Comparison of ENCODE assay signal across 10 cellular contexts in genomic region chr3:46846624-46847542, GRCh38. TPM values are rescaled to one million over a fixed set of nuclear protein-coding genes. Genes with fewer than 3 reads are reported as not detected.
DNase-seq lines count a peak whose midpoint lies in the region; ATAC-seq and FAIRE-seq lines count a peak whose summit lies in the region.
"Had no signal": no experiment of that assay in that cellular context is flagged by ENCODE, and none has a peak within 500 bp of the region (broad histone marks: within the 10 kb centered on the region; RNA-seq: fewer than 3 reads in every experiment).

No MANE protein-coding gene starts in this region.

- no peaks in the 10 kb centered on the region for H3K4me1 Mint-ChIP-seq in T-helper 2 cell treated with Interferon-gamma antibody and Interleukin-4, amounts not matched to agents 5 μg/mL and 100 μg/mL, for 36 hours (ENCODE audit: low read depth)
- peaks cover 11% of the 10 kb centered on the region for H3K4me1 Mint-ChIP-seq in activated CD4-positive, alpha-beta memory T cell treated with anti-CD3 and anti-CD28 coated beads, Interleukin-2, amount 10 ng/mL, durations not matched to agents 7 days and 5 days
- H3K4me1 Mint-ChIP-seq in stimulated activated memory B cell treated with anti-CD40 and anti-IgM and Interleukin-4, amounts not matched to agents 10 μg/mL and 1 μg/mL and 100 μg/mL, for 72 hours = peaks cover 11% of the 10 kb centered on the region

- POLR2A ChIA-PET in activated CD4-positive, alpha-beta memory T cell treated with anti-CD3 and anti-CD28 coated beads, Interleukin-2, amount 10 ng/mL, durations not matched to agents 7 days and 5 days (lab: Charles Lee) = interaction anchor here (0.7 to 1.2 kb wide), 2 partner anchors 319 to 534 kb away, joined by 3 read pairs; partner anchors contain the start of gene PTPN23

- H3K36me3 ChIP-seq in iPS-18a (ENCODE audit: control insufficient read depth, low read depth, low read length) = no peaks in the 10 kb centered on the region

- no peak overlapping the region for H3K27ac ChIP-seq in iPS-18a (ENCODE audit: low read length)

- CTCF ChIA-PET in activated CD4-positive, alpha-beta memory T cell treated with anti-CD3 and anti-CD28 coated beads, Interleukin-2, amount 10 ng/mL, durations not matched to agents 7 days and 5 days (lab: Charles Lee) = interaction anchor here (0.7 to 1.6 kb wide), 7 partner anchors 20 to 534 kb away, joined by 3 to 5 read pairs (median 3); partner anchors contain the start of gene PTPN23

- H3K4me1 ChIP-seq in iPS-18a (ENCODE audit: control insufficient read depth, low read depth, low read length) = peaks cover 4% of the 10 kb centered on the region

- H3K36me3 Mint-ChIP-seq in T-helper 2 cell treated with Interferon-gamma antibody and Interleukin-4, amounts not matched to agents 5 μg/mL and 100 μg/mL, for 36 hours (ENCODE audit: low read depth) = no peaks in the 10 kb centered on the region
- no peaks in the 10 kb centered on the region for H3K36me3 Mint-ChIP-seq in activated CD4-positive, alpha-beta memory T cell treated with anti-CD3 and anti-CD28 coated beads, Interleukin-2, amount 10 ng/mL, durations not matched to agents 7 days and 5 days (ENCODE audit: low read depth)
- H3K36me3 Mint-ChIP-seq in stimulated activated memory B cell treated with anti-CD40 and anti-IgM and Interleukin-4, amounts not matched to agents 10 μg/mL and 1 μg/mL and 100 μg/mL, for 72 hours = peaks cover 1% of the 10 kb centered on the region

- no peak overlapping the region for H3K27ac Mint-ChIP-seq in T-helper 2 cell treated with Interferon-gamma antibody and Interleukin-4, amounts not matched to agents 5 μg/mL and 100 μg/mL, for 36 hours
- H3K27ac Mint-ChIP-seq in activated CD4-positive, alpha-beta memory T cell treated with anti-CD3 and anti-CD28 coated beads, Interleukin-2, amount 10 ng/mL, durations not matched to agents 7 days and 5 days = no peak overlapping the region
- H3K27ac Mint-ChIP-seq in stimulated activated memory B cell treated with anti-CD40 and anti-IgM and Interleukin-4, amounts not matched to agents 10 μg/mL and 1 μg/mL and 100 μg/mL, for 72 hours = peak overlapping the region; percentile 93

- peak overlapping the region; percentile 13 for H3K4me3 ChIP-seq in iPS-18a (ENCODE audit: low read length)

- no peak overlapping the region for H3K9ac ChIP-seq in iPS-18a (ENCODE audit: low read length)

- peaks cover 8% of the 10 kb centered on the region for H3K9me3 Mint-ChIP-seq in T-helper 2 cell treated with Interferon-gamma antibody and Interleukin-4, amounts not matched to agents 5 μg/mL and 100 μg/mL, for 36 hours
- peaks cover 4% of the 10 kb centered on the region for H3K9me3 Mint-ChIP-seq in activated CD4-positive, alpha-beta memory T cell treated with anti-CD3 and anti-CD28 coated beads, Interleukin-2, amount 10 ng/mL, durations not matched to agents 7 days and 5 days
- H3K9me3 Mint-ChIP-seq in stimulated activated memory B cell treated with anti-CD40 and anti-IgM and Interleukin-4, amounts not matched to agents 10 μg/mL and 1 μg/mL and 100 μg/mL, for 72 hours = peaks cover 7% of the 10 kb centered on the region

- ATAC-seq in stimulated activated memory B cell treated with anti-CD40 and anti-IgM and Interleukin-4, amounts not matched to agents 10 μg/mL and 1 μg/mL and 100 μg/mL, for 72 hours = no peak

- H3K4me3 Mint-ChIP-seq in T-helper 2 cell treated with Interferon-gamma antibody and Interleukin-4, amounts not matched to agents 5 μg/mL and 100 μg/mL, for 36 hours = peak overlapping the region; percentile 52
- H3K4me3 Mint-ChIP-seq in activated CD4-positive, alpha-beta memory T cell treated with anti-CD3 and anti-CD28 coated beads, Interleukin-2, amount 10 ng/mL, durations not matched to agents 7 days and 5 days = peak overlapping the region; percentile 52
- peak overlapping the region; percentile 82 for H3K4me3 Mint-ChIP-seq in stimulated activated memory B cell treated with anti-CD40 and anti-IgM and Interleukin-4, amounts not matched to agents 10 μg/mL and 1 μg/mL and 100 μg/mL, for 72 hours

- H3K27me3 Mint-ChIP-seq in T-helper 2 cell treated with Interferon-gamma antibody and Interleukin-4, amounts not matched to agents 5 μg/mL and 100 μg/mL, for 36 hours (ENCODE audit: low read depth) = peaks cover 25% of the 10 kb centered on the region
- peaks cover 15% of the 10 kb centered on the region for H3K27me3 Mint-ChIP-seq in activated CD4-positive, alpha-beta memory T cell treated with anti-CD3 and anti-CD28 coated beads, Interleukin-2, amount 10 ng/mL, durations not matched to agents 7 days and 5 days
- no peaks in the 10 kb centered on the region for H3K27me3 Mint-ChIP-seq in stimulated activated memory B cell treated with anti-CD40 and anti-IgM and Interleukin-4, amounts not matched to agents 10 μg/mL and 1 μg/mL and 100 μg/mL, for 72 hours

- FAIRE-seq in urothelium cell line (lab: Jason Lieb, UNC) = no peak

- H3K27me3 ChIP-seq in iPS-18a (ENCODE audit: control insufficient read depth, insufficient read depth, low read length) = peaks cover 7% of the 10 kb centered on the region

- no peak for DNase-seq in T-helper 2 cell treated with Interferon-gamma antibody and Interleukin-4, amounts not matched to agents 5 μg/mL and 100 μg/mL, for 36 hours (ENCODE audit: low spot score)
- DNase-seq in T-helper 2 cell = no peak
- peak; percentile 14 for DNase-seq in activated CD4-positive, alpha-beta memory T cell treated with anti-CD3 and anti-CD28 coated beads, Interleukin-2, amount 10 ng/mL, durations not matched to agents 7 days and 5 days
- DNase-seq in SHP77 treated with DMSO at 0.1 percent for 48 hours (lab: John Stamatoyannopoulos, UW) = no peak
- no peak for DNase-seq in urothelium cell line (ENCODE audit: low spot score)
- no peak for DNase-seq in AG20443 (ENCODE audit: low spot score)
- DNase-seq: NCI-H1417 treated with DMSO at 0.1 percent for 48 hours had no signal

- no peaks in the 10 kb centered on the region for H3K9me3 ChIP-seq in iPS-18a (ENCODE audit: control insufficient read depth, low read depth, low read length)

RNA-seq across cellular contexts. Expression of gene MYL3, which starts 16.4 kb away (rescaled TPM):
- not detected for total RNA-seq in activated CD4-positive, alpha-beta memory T cell treated with anti-CD3 and anti-CD28 coated beads, Interleukin-2, amount 10 ng/mL, durations not matched to agents 7 days and 5 days
- total RNA-seq: dermis microvascular lymphatic vessel endothelial cell had no signal

RNA-seq across cellular contexts. Expression of gene PTH1R, which starts 30.6 kb away (rescaled TPM):
- not detected for total RNA-seq in activated CD4-positive, alpha-beta memory T cell treated with anti-CD3 and anti-CD28 coated beads, Interleukin-2, amount 10 ng/mL, durations not matched to agents 7 days and 5 days
